In the genomic region with DNA sequence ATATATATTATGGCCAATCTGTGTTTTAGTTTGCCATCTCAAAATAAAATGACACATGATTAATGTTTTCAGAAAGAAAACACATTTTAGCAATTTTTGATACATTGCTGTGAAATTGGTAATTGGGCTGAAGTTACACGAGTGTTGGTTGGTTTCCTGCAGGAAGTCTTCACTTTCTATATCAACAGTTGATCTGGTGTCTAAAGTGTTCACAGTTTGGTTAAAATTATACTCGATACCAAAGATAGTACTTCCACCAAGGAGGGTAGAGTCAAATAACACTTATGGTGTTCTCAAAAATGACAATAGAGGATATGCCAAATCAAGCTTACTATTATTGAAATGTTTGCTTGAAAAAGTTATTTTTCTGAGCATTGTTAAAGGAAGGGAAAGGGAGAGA, we compare ENCODE assay signal across 10 cellular contexts.
A peak's percentile ranks its signal among the peaks of the same experiment; 100 is the strongest.
DNase-seq lines count a peak whose midpoint lies in the region; ATAC-seq and TF ChIP-seq lines count a peak whose summit lies in the region.
"Had no signal": no experiment of that assay in that cellular context is flagged by ENCODE, and none has a peak within 500 bp of the region (broad histone marks: within the 10 kb centered on the region; RNA-seq: fewer than 3 reads in every experiment).

No MANE protein-coding gene starts in this region.

- intact Hi-C loops in activated CD4-positive, alpha-beta memory T cell treated with anti-CD3 and anti-CD28 coated beads for 36 hours (cut with micrococcal nuclease), result loop anchor here (5.0 kb wide), 1 partner anchor 74 kb away; no protein-coding TSS in a partner anchor

- peaks cover 33% of the 10 kb centered on the region for H3K4me1 Mint-ChIP-seq in activated CD4-positive, alpha-beta memory T cell treated with anti-CD3 and anti-CD28 coated beads, Interleukin-2, amount 10 ng/mL, durations not matched to agents 7 days and 5 days
- peaks cover 28% of the 10 kb centered on the region for H3K4me1 Mint-ChIP-seq in activated CD4-positive, alpha-beta memory T cell treated with anti-CD3 and anti-CD28 coated beads for 36 hours (ENCODE audit: low read depth)
- peaks cover 12 to 38% (median 17%) of the 10 kb centered on the region in 4 donors for H3K4me1 Mint-ChIP-seq in naive thymus-derived CD8-positive, alpha-beta T cell

- ATAC-seq in GM21515 (IDR thresholded peaks at IDR 0.05; ENCODE audit: unreplicated experiment), result peak; percentile 51
- peak; percentile 84 for ATAC-seq in HG03432 (IDR thresholded peaks at IDR 0.05; ENCODE audit: unreplicated experiment)
- no peak for ATAC-seq in naive thymus-derived CD8-positive, alpha-beta T cell

- peaks cover 4% of the 10 kb centered on the region for H3K36me3 Mint-ChIP-seq in activated CD4-positive, alpha-beta memory T cell treated with anti-CD3 and anti-CD28 coated beads, Interleukin-2, amount 10 ng/mL, durations not matched to agents 7 days and 5 days (ENCODE audit: low read depth)
- H3K36me3 Mint-ChIP-seq in activated CD4-positive, alpha-beta memory T cell treated with anti-CD3 and anti-CD28 coated beads for 36 hours, result peaks cover 3% of the 10 kb centered on the region
- peaks cover 5 to 29% (median 8%) of the 10 kb centered on the region in 3 donors for H3K36me3 Mint-ChIP-seq in naive thymus-derived CD8-positive, alpha-beta T cell

- peak overlapping the region; percentile 11 for H3K27ac Mint-ChIP-seq in activated CD4-positive, alpha-beta memory T cell treated with anti-CD3 and anti-CD28 coated beads, Interleukin-2, amount 10 ng/mL, durations not matched to agents 7 days and 5 days
- H3K27ac Mint-ChIP-seq in activated CD4-positive, alpha-beta memory T cell treated with anti-CD3 and anti-CD28 coated beads for 36 hours, result no peak overlapping the region
- peak overlapping the region in 6 of 10 donors; percentile 2 to 85 (median 46) for H3K27ac Mint-ChIP-seq in naive thymus-derived CD8-positive, alpha-beta T cell

- DNase-seq in activated CD4-positive, alpha-beta memory T cell treated with anti-CD3 and anti-CD28 coated beads, Interleukin-2, amount 10 ng/mL, durations not matched to agents 7 days and 5 days, result no peak
- no peak for DNase-seq in activated CD4-positive, alpha-beta memory T cell treated with anti-CD3 and anti-CD28 coated beads for 36 hours
- DNase-seq in naive thymus-derived CD8-positive, alpha-beta T cell, result no peak
- DNase-seq in middle frontal gyrus (ENCODE audit: extremely low spot score, low spot score), result no peak
- DNase-seq in GM10266 (ENCODE audit: extremely low spot score), result no peak
- no peak for DNase-seq in HT-29 (ENCODE audit: low spot score)
- DNase-seq: NCI-H82, Right ventricle myocardium superior had no signal

- TF ChIP-seq CTCF in GM10266 (IDR thresholded peaks at IDR 0.05; ENCODE audit: control insufficient read depth, insufficient read depth, low read depth, missing control alignments), result no peak

- CTCF ChIA-PET in activated CD4-positive, alpha-beta memory T cell treated with anti-CD3 and anti-CD28 coated beads, Interleukin-2, amount 10 ng/mL, durations not matched to agents 7 days and 5 days (lab: Charles Lee), result no interaction called here
- CTCF ChIA-PET in activated CD4-positive, alpha-beta memory T cell treated with anti-CD3 and anti-CD28 coated beads for 36 hours (lab: Charles Lee), result no interaction called here

- H3K4me3 Mint-ChIP-seq in activated CD4-positive, alpha-beta memory T cell treated with anti-CD3 and anti-CD28 coated beads, Interleukin-2, amount 10 ng/mL, durations not matched to agents 7 days and 5 days, result no peak overlapping the region
- H3K4me3 Mint-ChIP-seq in activated CD4-positive, alpha-beta memory T cell treated with anti-CD3 and anti-CD28 coated beads for 36 hours, result no peak overlapping the region
- peak overlapping the region in 8 of 10 donors; percentile 4 to 67 (median 35) for H3K4me3 Mint-ChIP-seq in naive thymus-derived CD8-positive, alpha-beta T cell

- no peaks in the 10 kb centered on the region for H3K27me3 Mint-ChIP-seq in activated CD4-positive, alpha-beta memory T cell treated with anti-CD3 and anti-CD28 coated beads, Interleukin-2, amount 10 ng/mL, durations not matched to agents 7 days and 5 days
- no peaks in the 10 kb centered on the region for H3K27me3 Mint-ChIP-seq in activated CD4-positive, alpha-beta memory T cell treated with anti-CD3 and anti-CD28 coated beads for 36 hours
- no peaks in the 10 kb centered on the region for H3K27me3 Mint-ChIP-seq in naive thymus-derived CD8-positive, alpha-beta T cell

- H3K9me3 Mint-ChIP-seq in activated CD4-positive, alpha-beta memory T cell treated with anti-CD3 and anti-CD28 coated beads, Interleukin-2, amount 10 ng/mL, durations not matched to agents 7 days and 5 days, result no peaks in the 10 kb centered on the region
- no peaks in the 10 kb centered on the region for H3K9me3 Mint-ChIP-seq in activated CD4-positive, alpha-beta memory T cell treated with anti-CD3 and anti-CD28 coated beads for 36 hours
- H3K9me3 Mint-ChIP-seq in naive thymus-derived CD8-positive, alpha-beta T cell, result peaks cover 0 to 3% (median 0%) of the 10 kb centered on the region in 9 donors

- POLR2A ChIA-PET in activated CD4-positive, alpha-beta memory T cell treated with anti-CD3 and anti-CD28 coated beads, Interleukin-2, amount 10 ng/mL, durations not matched to agents 7 days and 5 days (lab: Charles Lee), result no interaction called here
- POLR2A ChIA-PET in activated CD4-positive, alpha-beta memory T cell treated with anti-CD3 and anti-CD28 coated beads for 36 hours (lab: Charles Lee), result no interaction called here
- POLR2A ChIA-PET in naive thymus-derived CD8-positive, alpha-beta T cell (lab: Charles Lee), result no interaction called here

Comparison
In these comparisons a context has a peak if more than half of its experiments do, and no peak if none do; other contexts are left out.
1. H3K4me3 Mint-ChIP-seq: peak in naive thymus-derived CD8-positive, alpha-beta T cell (8 of 10); none in activated CD4-positive, alpha-beta memory T cell treated with anti-CD3 and anti-CD28 coated beads, Interleukin-2, amount 10 ng/mL, durations not matched to agents 7 days and 5 days (single experiment) and activated CD4-positive, alpha-beta memory T cell treated with anti-CD3 and anti-CD28 coated beads for 36 hours (single experiment).
2. ATAC-seq: peak in GM21515 (single experiment) and HG03432 (single experiment); none in naive thymus-derived CD8-positive, alpha-beta T cell (0 of 2).